In genomic region chr2:151878655-151879563, GRCh38 we compare ENCODE assay signal across 1 cellular context.
TF ChIP-seq lines count a peak whose summit lies in the region.

No MANE protein-coding gene starts in this region.

TF ChIP-seq in K562, 482 proteins besides CTCF, POLR2A, EP300 and RAD21 (continued from another document):
- TF ChIP-seq BRF2 (IDR thresholded peaks at IDR 0.05; ENCODE audit: borderline replicate concordance, insufficient read depth, insufficient read length) (no peak), SAP30 (IDR thresholded peaks at IDR 0.05; ENCODE audit: borderline replicate concordance, insufficient read depth, low read depth, low read length, poor library complexity, severe bottlenecking) (no peak), DEAF1 (CRISPR knock-in tag; IDR thresholded peaks at IDR 0.05) (0 out of 2 replicates have a peak, but pooled peaks have one; percentile 26), FOXA3 (CRISPR knock-in tag; conservative IDR thresholded peaks at IDR 0.05 in 1 of 2, IDR thresholded peaks at IDR 0.05 in 1 of 2) (no peak), TAL1 (IDR thresholded peaks at IDR 0.05) (no peak), ZBTB9 (CRISPR knock-in tag; IDR thresholded peaks at IDR 0.05) (0 out of 2 replicates have a peak, but pooled peaks have one; percentile 45), MAFK (IDR thresholded peaks at IDR 0.05; ENCODE audit: low read length) (no peak), ZNF57 (CRISPR knock-in tag; IDR thresholded peaks at IDR 0.05) (no peak), ZNF174 (CRISPR knock-in tag; IDR thresholded peaks at IDR 0.05) (no peak), ZNF239 (CRISPR knock-in tag; IDR thresholded peaks at IDR 0.05) (peak; percentile 7; the same call in 1 of the 2 replicates), POLR3G (IDR thresholded peaks at IDR 0.05; ENCODE audit: extremely low read depth, insufficient read length, insufficient replicate concordance) (no peak), PHB2 (IDR thresholded peaks at IDR 0.05; ENCODE audit: low read depth) (no peak), KAT7 (CRISPR knock-in tag; IDR thresholded peaks at IDR 0.05; ENCODE audit: borderline replicate concordance) (no peak), FOSL1 (tag; conservative IDR thresholded peaks at IDR 0.05) (peak; percentile 98), ZNF780A (CRISPR knock-in tag; IDR thresholded peaks at IDR 0.05) (no peak), ILK (tag; IDR thresholded peaks at IDR 0.05; ENCODE audit: borderline replicate concordance, low read depth) (no peak), CHD1 (IDR thresholded peaks at IDR 0.05; ENCODE audit: low read length) (no peak), STAT5B (CRISPR knock-in tag; IDR thresholded peaks at IDR 0.05) (no peak), ZNF583 (CRISPR knock-in tag; IDR thresholded peaks at IDR 0.05) (no peak), ZC3H11A (IDR thresholded peaks at IDR 0.05; ENCODE audit: low read depth, low read length) (no peak), HIVEP1 (CRISPR knock-in tag; IDR thresholded peaks at IDR 0.05) (no peak), ZNF695 (CRISPR knock-in tag; IDR thresholded peaks at IDR 0.05) (no peak), PML (IDR thresholded peaks at IDR 0.05; ENCODE audit: low read length) (no peak), XRCC5 (IDR thresholded peaks at IDR 0.05; ENCODE audit: low read depth, low read length) (no peak), XRCC4 (IDR thresholded peaks at IDR 0.05; ENCODE audit: extremely low read depth, insufficient read depth, insufficient read length) (no peak)
- TF ChIP-seq, protein P1, sequence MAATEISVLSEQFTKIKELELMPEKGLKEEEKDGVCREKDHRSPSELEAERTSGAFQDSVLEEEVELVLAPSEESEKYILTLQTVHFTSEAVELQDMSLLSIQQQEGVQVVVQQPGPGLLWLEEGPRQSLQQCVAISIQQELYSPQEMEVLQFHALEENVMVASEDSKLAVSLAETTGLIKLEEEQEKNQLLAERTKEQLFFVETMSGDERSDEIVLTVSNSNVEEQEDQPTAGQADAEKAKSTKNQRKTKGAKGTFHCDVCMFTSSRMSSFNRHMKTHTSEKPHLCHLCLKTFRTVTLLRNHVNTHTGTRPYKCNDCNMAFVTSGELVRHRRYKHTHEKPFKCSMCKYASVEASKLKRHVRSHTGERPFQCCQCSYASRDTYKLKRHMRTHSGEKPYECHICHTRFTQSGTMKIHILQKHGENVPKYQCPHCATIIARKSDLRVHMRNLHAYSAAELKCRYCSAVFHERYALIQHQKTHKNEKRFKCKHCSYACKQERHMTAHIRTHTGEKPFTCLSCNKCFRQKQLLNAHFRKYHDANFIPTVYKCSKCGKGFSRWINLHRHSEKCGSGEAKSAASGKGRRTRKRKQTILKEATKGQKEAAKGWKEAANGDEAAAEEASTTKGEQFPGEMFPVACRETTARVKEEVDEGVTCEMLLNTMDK (IDR thresholded peaks at IDR 0.05; ENCODE audit: borderline replicate concordance, insufficient read depth, low read depth, low read length, poor library complexity, severe bottlenecking) = no peak
- TF ChIP-seq, protein P2, sequence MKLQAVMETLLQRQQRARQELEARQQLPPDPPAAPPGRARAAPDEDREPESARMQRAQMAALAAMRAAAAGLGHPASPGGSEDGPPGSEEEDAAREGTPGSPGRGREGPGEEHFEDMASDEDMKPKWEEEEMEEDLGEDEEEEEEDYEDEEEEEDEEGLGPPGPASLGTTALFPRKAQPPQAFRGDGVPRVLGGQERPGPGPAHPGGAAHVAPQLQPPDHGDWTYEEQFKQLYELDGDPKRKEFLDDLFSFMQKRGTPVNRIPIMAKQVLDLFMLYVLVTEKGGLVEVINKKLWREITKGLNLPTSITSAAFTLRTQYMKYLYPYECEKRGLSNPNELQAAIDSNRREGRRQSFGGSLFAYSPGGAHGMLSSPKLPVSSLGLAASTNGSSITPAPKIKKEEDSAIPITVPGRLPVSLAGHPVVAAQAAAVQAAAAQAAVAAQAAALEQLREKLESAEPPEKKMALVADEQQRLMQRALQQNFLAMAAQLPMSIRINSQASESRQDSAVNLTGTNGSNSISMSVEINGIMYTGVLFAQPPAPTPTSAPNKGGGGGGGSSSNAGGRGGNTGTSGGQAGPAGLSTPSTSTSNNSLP (IDR thresholded peaks at IDR 0.05; ENCODE audit: borderline replicate concordance, low read depth, low read length) = no peak
- TF ChIP-seq, protein P3, sequence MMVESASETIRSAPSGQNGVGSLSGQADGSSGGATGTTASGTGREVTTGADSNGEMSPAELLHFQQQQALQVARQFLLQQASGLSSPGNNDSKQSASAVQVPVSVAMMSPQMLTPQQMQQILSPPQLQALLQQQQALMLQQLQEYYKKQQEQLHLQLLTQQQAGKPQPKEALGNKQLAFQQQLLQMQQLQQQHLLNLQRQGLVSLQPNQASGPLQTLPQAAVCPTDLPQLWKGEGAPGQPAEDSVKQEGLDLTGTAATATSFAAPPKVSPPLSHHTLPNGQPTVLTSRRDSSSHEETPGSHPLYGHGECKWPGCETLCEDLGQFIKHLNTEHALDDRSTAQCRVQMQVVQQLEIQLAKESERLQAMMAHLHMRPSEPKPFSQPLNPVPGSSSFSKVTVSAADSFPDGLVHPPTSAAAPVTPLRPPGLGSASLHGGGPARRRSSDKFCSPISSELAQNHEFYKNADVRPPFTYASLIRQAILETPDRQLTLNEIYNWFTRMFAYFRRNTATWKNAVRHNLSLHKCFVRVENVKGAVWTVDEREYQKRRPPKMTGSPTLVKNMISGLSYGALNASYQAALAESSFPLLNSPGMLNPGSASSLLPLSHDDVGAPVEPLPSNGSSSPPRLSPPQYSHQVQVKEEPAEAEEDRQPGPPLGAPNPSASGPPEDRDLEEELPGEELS (CRISPR knock-in tag; IDR thresholded peaks at IDR 0.05; ENCODE audit: borderline replicate concordance) = no peak
- TF ChIP-seq, protein P4, sequence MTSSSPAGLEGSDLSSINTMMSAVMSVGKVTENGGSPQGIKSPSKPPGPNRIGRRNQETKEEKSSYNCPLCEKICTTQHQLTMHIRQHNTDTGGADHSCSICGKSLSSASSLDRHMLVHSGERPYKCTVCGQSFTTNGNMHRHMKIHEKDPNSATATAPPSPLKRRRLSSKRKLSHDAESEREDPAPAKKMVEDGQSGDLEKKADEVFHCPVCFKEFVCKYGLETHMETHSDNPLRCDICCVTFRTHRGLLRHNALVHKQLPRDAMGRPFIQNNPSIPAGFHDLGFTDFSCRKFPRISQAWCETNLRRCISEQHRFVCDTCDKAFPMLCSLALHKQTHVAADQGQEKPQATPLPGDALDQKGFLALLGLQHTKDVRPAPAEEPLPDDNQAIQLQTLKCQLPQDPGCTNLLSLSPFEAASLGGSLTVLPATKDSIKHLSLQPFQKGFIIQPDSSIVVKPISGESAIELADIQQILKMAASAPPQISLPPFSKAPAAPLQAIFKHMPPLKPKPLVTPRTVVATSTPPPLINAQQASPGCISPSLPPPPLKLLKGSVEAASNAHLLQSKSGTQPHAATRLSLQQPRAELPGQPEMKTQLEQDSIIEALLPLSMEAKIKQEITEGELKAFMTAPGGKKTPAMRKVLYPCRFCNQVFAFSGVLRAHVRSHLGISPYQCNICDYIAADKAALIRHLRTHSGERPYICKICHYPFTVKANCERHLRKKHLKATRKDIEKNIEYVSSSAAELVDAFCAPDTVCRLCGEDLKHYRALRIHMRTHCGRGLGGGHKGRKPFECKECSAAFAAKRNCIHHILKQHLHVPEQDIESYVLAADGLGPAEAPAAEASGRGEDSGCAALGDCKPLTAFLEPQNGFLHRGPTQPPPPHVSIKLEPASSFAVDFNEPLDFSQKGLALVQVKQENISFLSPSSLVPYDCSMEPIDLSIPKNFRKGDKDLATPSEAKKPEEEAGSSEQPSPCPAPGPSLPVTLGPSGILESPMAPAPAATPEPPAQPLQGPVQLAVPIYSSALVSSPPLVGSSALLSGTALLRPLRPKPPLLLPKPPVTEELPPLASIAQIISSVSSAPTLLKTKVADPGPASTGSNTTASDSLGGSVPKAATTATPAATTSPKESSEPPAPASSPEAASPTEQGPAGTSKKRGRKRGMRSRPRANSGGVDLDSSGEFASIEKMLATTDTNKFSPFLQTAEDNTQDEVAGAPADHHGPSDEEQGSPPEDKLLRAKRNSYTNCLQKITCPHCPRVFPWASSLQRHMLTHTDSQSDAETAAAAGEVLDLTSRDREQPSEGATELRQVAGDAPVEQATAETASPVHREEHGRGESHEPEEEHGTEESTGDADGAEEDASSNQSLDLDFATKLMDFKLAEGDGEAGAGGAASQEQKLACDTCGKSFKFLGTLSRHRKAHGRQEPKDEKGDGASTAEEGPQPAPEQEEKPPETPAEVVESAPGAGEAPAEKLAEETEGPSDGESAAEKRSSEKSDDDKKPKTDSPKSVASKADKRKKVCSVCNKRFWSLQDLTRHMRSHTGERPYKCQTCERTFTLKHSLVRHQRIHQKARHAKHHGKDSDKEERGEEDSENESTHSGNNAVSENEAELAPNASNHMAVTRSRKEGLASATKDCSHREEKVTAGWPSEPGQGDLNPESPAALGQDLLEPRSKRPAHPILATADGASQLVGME (CRISPR knock-in tag; IDR thresholded peaks at IDR 0.05) = no peak
- TF ChIP-seq, protein P5, sequence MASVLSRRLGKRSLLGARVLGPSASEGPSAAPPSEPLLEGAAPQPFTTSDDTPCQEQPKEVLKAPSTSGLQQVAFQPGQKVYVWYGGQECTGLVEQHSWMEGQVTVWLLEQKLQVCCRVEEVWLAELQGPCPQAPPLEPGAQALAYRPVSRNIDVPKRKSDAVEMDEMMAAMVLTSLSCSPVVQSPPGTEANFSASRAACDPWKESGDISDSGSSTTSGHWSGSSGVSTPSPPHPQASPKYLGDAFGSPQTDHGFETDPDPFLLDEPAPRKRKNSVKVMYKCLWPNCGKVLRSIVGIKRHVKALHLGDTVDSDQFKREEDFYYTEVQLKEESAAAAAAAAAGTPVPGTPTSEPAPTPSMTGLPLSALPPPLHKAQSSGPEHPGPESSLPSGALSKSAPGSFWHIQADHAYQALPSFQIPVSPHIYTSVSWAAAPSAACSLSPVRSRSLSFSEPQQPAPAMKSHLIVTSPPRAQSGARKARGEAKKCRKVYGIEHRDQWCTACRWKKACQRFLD (CRISPR knock-in tag; IDR thresholded peaks at IDR 0.05) = no peak
